Comparison of ENCODE assay signal across 18 cellular contexts in the genomic region with DNA sequence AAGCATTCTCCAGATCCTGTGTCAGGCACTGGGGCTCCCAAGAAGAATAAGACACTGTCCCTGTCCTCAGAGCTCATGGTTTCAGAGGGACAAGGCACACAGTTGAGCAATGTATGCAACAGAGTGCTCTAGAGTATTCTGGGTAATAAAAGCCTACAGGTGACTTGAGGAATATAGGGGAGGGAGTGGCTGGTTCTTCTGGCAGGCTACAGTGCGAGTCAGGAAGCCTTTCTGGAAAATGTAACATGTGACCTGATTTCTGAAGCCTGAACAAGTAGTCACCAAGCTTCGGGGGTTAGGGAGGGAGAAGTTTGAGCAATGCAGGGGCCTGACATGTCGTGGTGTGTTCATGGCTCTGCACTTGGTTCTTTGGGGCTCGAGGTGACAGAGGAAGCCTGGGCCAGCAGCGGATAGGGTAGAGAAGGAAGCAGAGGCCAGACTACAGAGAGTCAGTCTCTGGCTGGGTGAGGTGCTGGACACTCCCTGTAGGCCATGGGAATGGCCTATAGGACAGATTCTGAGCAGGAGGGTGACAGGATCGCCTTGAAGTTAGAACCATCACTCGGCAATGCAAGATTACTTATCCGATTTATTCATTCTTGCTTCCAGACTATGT. TPM values are rescaled to one million over a fixed set of nuclear protein-coding genes. Genes with fewer than 3 reads are reported as not detected.
DNase-seq lines count a peak whose midpoint lies in the region; ATAC-seq, FAIRE-seq and TF ChIP-seq lines count a peak whose summit lies in the region.
"Had no signal": no experiment of that assay in that cellular context is flagged by ENCODE, and none has a peak within 500 bp of the region (broad histone marks: within the 10 kb centered on the region; RNA-seq: fewer than 3 reads in every experiment).

No MANE protein-coding gene starts in this region.

- peak; percentile 27 for DNase-seq in MV-4-11 (lab: John Stamatoyannopoulos, UW)
- DNase-seq in H1 (ENCODE audit: low read depth in 1 of 2, low spot score in 2 of 2): no peak
- no peak for DNase-seq in left lung
- DNase-seq in transverse colon: peak; percentile 40
- DNase-seq in activated naive CD8-positive, alpha-beta T cell treated with anti-CD3 and anti-CD28 coated beads for 36 hours: no peak
- DNase-seq in WTC11 (ENCODE audit: low spot score): no peak
- no peak for DNase-seq in frontal cortex (ENCODE audit: low spot score in 2 of 2)
- DNase-seq: BE2C; CD4-positive, alpha-beta memory T cell; GF-D8; MM.1S; NCI-H1417; NCI-H1930; NCI-H2171; NCI-H510A; NCI-H82 had no signal

- H3K36me3 ChIP-seq in H1 (ENCODE audit: control insufficient read depth in 2 of 4, insufficient read depth in 4 of 4, low read length in 3 of 4) (no peaks in the 10 kb centered on the region), left lung (no peaks in the 10 kb centered on the region), transverse colon (no peaks in the 10 kb centered on the region)
- H3K36me3 ChIP-seq: BE2C had no signal

- no peak overlapping the region for H3K4ac ChIP-seq in H1 (replicated peaks; ENCODE audit: insufficient read length, low read depth, low read length)

- no peak overlapping the region for H3K4me3 ChIP-seq in H1 (ENCODE audit: extremely low read depth in 1 of 4, insufficient read depth in 2 of 4, low read depth in 3 of 4, low read length in 4 of 4)
- no peak overlapping the region for H3K4me3 ChIP-seq in left lung
- H3K4me3 ChIP-seq in transverse colon: no peak overlapping the region

- peak; percentile 50 for ATAC-seq in left lung
- ATAC-seq in WTC11: no peak

- intact Hi-C loops in left lung (cut with DNase I): no loop called here
- intact Hi-C loops in transverse colon (cut with DNase I; ENCODE audit: low total_unique reads): no loop called here

- peak overlapping the region; percentile 44; the same call in 1 of the 2 replicates for H2BK20ac ChIP-seq in H1 (ENCODE audit: low read length)

- no peaks in the 10 kb centered on the region for H3K9me3 Mint-ChIP-seq in activated naive CD8-positive, alpha-beta T cell treated with anti-CD3 and anti-CD28 coated beads for 36 hours
- peaks cover 3% of the 10 kb centered on the region for H3K9me3 Mint-ChIP-seq in WTC11
- H3K9me3 Mint-ChIP-seq: CD4-positive, alpha-beta memory T cell had no signal

- no peak for TF ChIP-seq RAD21 in H1 (IDR thresholded peaks at IDR 0.05 in 1 of 2, conservative IDR thresholded peaks at IDR 0.05 in 1 of 2; ENCODE audit: low read depth in 2 of 2, low read length in 2 of 2)

- H3K27me3 Mint-ChIP-seq in activated naive CD8-positive, alpha-beta T cell treated with anti-CD3 and anti-CD28 coated beads for 36 hours: peaks cover 4% of the 10 kb centered on the region
- H3K27me3 Mint-ChIP-seq in WTC11 (ENCODE audit: low read depth): no peaks in the 10 kb centered on the region
- H3K27me3 Mint-ChIP-seq: CD4-positive, alpha-beta memory T cell had no signal

- H3K27ac ChIP-seq in H1 (ENCODE audit: low read depth, low read length) (no peak overlapping the region), left lung (no peak overlapping the region), transverse colon (peak overlapping the region; percentile 65 to 76 (median 76))
- H3K27ac ChIP-seq: KMS-11 had no signal

- H3K23me2 ChIP-seq in H1 (ENCODE audit: low read depth, low read length): no peaks in the 10 kb centered on the region; the same call in 1 of the 2 replicates

- H3K56ac ChIP-seq in H1 (replicated peaks; ENCODE audit: insufficient read length, low read depth, low read length): no peak overlapping the region

- CTCF ChIA-PET in H1 (lab: Charles Lee; ENCODE audit: partially characterized antibody): interaction anchor here (0.6 to 34.1 kb wide), 5 partner anchors 12 to 119 kb away, joined by 3 to 941 read pairs (median 6); no protein-coding TSS in a partner anchor
- CTCF ChIA-PET in WTC11 (lab: Charles Lee): interaction anchor here (0.8 to 0.9 kb wide), 2 partner anchors 13 to 54 kb away, joined by 3 to 5 read pairs; no protein-coding TSS in a partner anchor

- no peak overlapping the region for H2BK5ac ChIP-seq in H1 (ENCODE audit: low read depth, low read length)

- H4K20me1 ChIP-seq in H1 (replicated peaks in 1 of 2; ENCODE audit: control insufficient read depth in 1 of 2, insufficient read depth in 2 of 2, low read length in 2 of 2): no peaks in the 10 kb centered on the region

- H4K8ac ChIP-seq in H1 (ENCODE audit: extremely low read depth, insufficient read depth, low read length): no peak overlapping the region

- no peak overlapping the region for H3K9ac ChIP-seq in H1 (replicated peaks in 1 of 4; ENCODE audit: extremely low read depth in 1 of 4, low read depth in 3 of 4, low read length in 3 of 4)
- H3K9ac ChIP-seq: KMS-11 had no signal

- no peak overlapping the region for H3K18ac ChIP-seq in H1 (ENCODE audit: extremely low read depth, low read length)

- H4K5ac ChIP-seq in H1 (ENCODE audit: insufficient read length, low read depth, low read length): no peak overlapping the region

- FAIRE-seq in H1 (lab: Jason Lieb, UNC) (no peak), frontal cortex (lab: Jason Lieb, UNC) (no peak)
- FAIRE-seq: GM19239 had no signal

- H3K9me3 ChIP-seq in H1 (ENCODE audit: insufficient read depth in 2 of 2, low read depth in 1 of 2, low read length in 1 of 2): no peaks in the 10 kb centered on the region
- H3K9me3 ChIP-seq in left lung: no peaks in the 10 kb centered on the region
- H3K9me3 ChIP-seq in transverse colon: no peaks in the 10 kb centered on the region
- H3K9me3 ChIP-seq: BE2C had no signal

- no peak overlapping the region for H3K14ac ChIP-seq in H1 (ENCODE audit: insufficient read length)

- no peak overlapping the region for H3K4me3 Mint-ChIP-seq in activated naive CD8-positive, alpha-beta T cell treated with anti-CD3 and anti-CD28 coated beads for 36 hours
- no peak overlapping the region for H3K4me3 Mint-ChIP-seq in WTC11
- H3K4me3 Mint-ChIP-seq: CD4-positive, alpha-beta memory T cell had no signal

- H3K4me1 ChIP-seq in H1 (replicated peaks in 1 of 4; ENCODE audit: control insufficient read depth in 3 of 4, insufficient read depth in 4 of 4, low read length in 3 of 4) (peaks cover 4 to 12% (median 9%) of the 10 kb centered on the region in 4 experiments), left lung (peaks cover 0 to 15% of the 10 kb centered on the region in 2 donors), transverse colon (peaks cover 0 to 26% (median 12%) of the 10 kb centered on the region in 4 donors)
- H3K4me1 ChIP-seq: BE2C had no signal

- no peak overlapping the region for H2BK120ac ChIP-seq in H1 (replicated peaks; ENCODE audit: low read depth, low read length)

- no peak overlapping the region for H3K4me2 ChIP-seq in H1 (ENCODE audit: insufficient read depth in 1 of 2, low read depth in 2 of 2, low read length in 2 of 2)
- H3K4me2 ChIP-seq: KMS-11 had no signal

- H3K4me1 Mint-ChIP-seq in activated naive CD8-positive, alpha-beta T cell treated with anti-CD3 and anti-CD28 coated beads for 36 hours: no peaks in the 10 kb centered on the region
- peaks cover 16% of the 10 kb centered on the region for H3K4me1 Mint-ChIP-seq in WTC11

- no peak overlapping the region for H2AFZ ChIP-seq in H1 (ENCODE audit: low read length)

- H2AK5ac ChIP-seq in H1 (ENCODE audit: low read depth, low read length): no peak overlapping the region

- TF ChIP-seq CTCF in H1 (IDR thresholded peaks at IDR 0.05; ENCODE audit: control extremely low read depth in 1 of 3, insufficient read depth in 1 of 3, low read depth in 1 of 3, low read length in 3 of 3) (no peak), left lung (IDR thresholded peaks at IDR 0.05) (no peak), transverse colon (IDR thresholded peaks at IDR 0.05) (peak in 4 of 5 experiments; percentile 10 to 60 (median 26)), WTC11 (IDR thresholded peaks at IDR 0.05) (no peak)

- H3K27me3 ChIP-seq in H1 (replicated peaks in 1 of 4; ENCODE audit: control insufficient read depth in 3 of 4, extremely low read depth in 1 of 4, insufficient read depth in 3 of 4, low read length in 3 of 4): no peaks in the 10 kb centered on the region; a peak in 2 of 7 replicates
- H3K27me3 ChIP-seq in left lung: no peaks in the 10 kb centered on the region
- no peaks in the 10 kb centered on the region for H3K27me3 ChIP-seq in transverse colon
- H3K27me3 ChIP-seq: BE2C had no signal

- no peaks in the 10 kb centered on the region for H3K79me1 ChIP-seq in H1 (ENCODE audit: low read depth, low read length)

- no peak overlapping the region for H2BK12ac ChIP-seq in H1 (ENCODE audit: low read depth, low read length)

- peak overlapping the region; percentile 8; the same call in 1 of the 2 replicates for H2BK15ac ChIP-seq in H1 (ENCODE audit: low read length)

- no peak overlapping the region for H3K23ac ChIP-seq in H1 (ENCODE audit: insufficient read length)

- TF ChIP-seq POLR2A in H1 (IDR thresholded peaks at IDR 0.05; ENCODE audit: control extremely low read depth in 1 of 2, low read depth in 2 of 2, low read length in 2 of 2) (no peak), transverse colon (IDR thresholded peaks at IDR 0.05) (no peak)

- no peaks in the 10 kb centered on the region for H3K36me3 Mint-ChIP-seq in activated naive CD8-positive, alpha-beta T cell treated with anti-CD3 and anti-CD28 coated beads for 36 hours
- no peaks in the 10 kb centered on the region for H3K36me3 Mint-ChIP-seq in WTC11
- H3K36me3 Mint-ChIP-seq: CD4-positive, alpha-beta memory T cell had no signal

- in situ Hi-C loops in transverse colon (cut with MboI; ENCODE audit: low pct_ligation_motif_present in 1 of 4, low pct_unique_long_range_greater_than_20kb in 1 of 4, low sequenced_read_pairs in 3 of 4): loop anchor here in 2 of 4 donors (25.0 kb wide), 1 partner anchor 146 kb away; a partner anchor contains a TSS

- POLR2A ChIA-PET in H1 (lab: Charles Lee; ENCODE audit: partially characterized antibody): interaction anchor here (1.3 to 1.8 kb wide), 3 partner anchors 14 to 69 kb away, joined by 3 to 5 read pairs (median 4); no protein-coding TSS in a partner anchor
- POLR2A ChIA-PET in WTC11 (lab: Charles Lee): no interaction called here

- no peak for TF ChIP-seq EP300 in H1 (IDR thresholded peaks at IDR 0.05; ENCODE audit: borderline replicate concordance in 1 of 2, low read depth in 2 of 2, low read length in 2 of 2)
- TF ChIP-seq EP300 in transverse colon (IDR thresholded peaks at IDR 0.05; ENCODE audit: low read depth): no peak

- H3K27ac Mint-ChIP-seq in activated naive CD8-positive, alpha-beta T cell treated with anti-CD3 and anti-CD28 coated beads for 36 hours: no peak overlapping the region
- H3K27ac Mint-ChIP-seq in WTC11: no peak overlapping the region

- no peak overlapping the region for H4K91ac ChIP-seq in H1 (replicated peaks; ENCODE audit: insufficient read length, low read length)

- 81% methylated on average over 8 of the region's 8 CpGs; no CpG with 5 or more reads in 1 of the 2 experiments for WGBS in H1 (ENCODE audit: extremely low coverage in 1 of 2, insufficient coverage in 1 of 2, insufficient read length in 1 of 2, insufficient replicate concordance in 2 of 2, low coverage in 1 of 2, low lambda C conversion rate in 2 of 2, missing lambda C conversion rate in 1 of 2), 2 experiments
- WGBS in transverse colon (ENCODE audit: low coverage in 1 of 2), 2 donors: 50 to 55% methylated on average over 4 to 8 of the region's 8 CpGs

- H3K79me2 ChIP-seq in H1 (ENCODE audit: control insufficient read depth in 1 of 2, insufficient read depth in 2 of 2, low read length in 2 of 2): no peaks in the 10 kb centered on the region

RNA-seq across cellular contexts. Expression of a gene that starts 16.0 kb away (rescaled TPM):
- total RNA-seq in H1 (2021; fragmentation: NEBNext Ultra II Directional; extraction: Animal tissue kit (Norgen Biotek cat#: 25700)): 7.2 and 9.9 TPM in 2 replicates
- 9.7 and 10.5 TPM in 2 replicates for polyA plus RNA-seq in H1 (2011; rRNA removed)
- 9.6 TPM for polyA plus RNA-seq in H1 (2011; cell fraction: cytosol; rRNA removed)
- polyA plus RNA-seq in H1 (2011; cell fraction: nucleus; rRNA removed): 12.6 TPM
- polyA plus RNA-seq in H1 (2012, experiment 1 of 2): 4.8 to 8.9 TPM (median 7.2 TPM) in 4 replicates
- 4.5 TPM for polyA plus RNA-seq in H1 (2012, experiment 2 of 2)
- polyA plus RNA-seq in H1 (2013, experiment 1 of 2): 5.1 TPM
- polyA plus RNA-seq in H1 (2013, experiment 2 of 2): 5.4 TPM
- 7.3 and 8.1 TPM in 2 replicates for polyA minus RNA-seq in H1 (2011; rRNA and poly(A)+ RNA removed)
- 5.5 TPM for polyA minus RNA-seq in H1 (2011; cell fraction: cytosol; rRNA and poly(A)+ RNA removed)
- polyA minus RNA-seq in H1 (2011; cell fraction: nucleus; rRNA and poly(A)+ RNA removed): 20.8 TPM
- total RNA-seq in left lung: 1 to 10 TPM; 2.9 to 3.8 TPM
- total RNA-seq in transverse colon: 100 to 1,000 TPM in 2 of 4 donors, 10 to 100 TPM in 2; 67.9 to 194 (median 115) TPM
- 1 to 10 TPM; 1.5 to 1.7 TPM for total RNA-seq in activated naive CD8-positive, alpha-beta T cell treated with anti-CD3 and anti-CD28 coated beads for 36 hours
- 13.7 to 22.9 TPM (median 14.7 TPM) in 3 replicates for total RNA-seq in WTC11 (2021)
- total RNA-seq in frontal cortex: 3.3 TPM

Comparison
In these comparisons a context has a peak if more than half of its experiments do, and no peak if none do; other contexts are left out.
1. DNase-seq: peak in MV-4-11 (single experiment) and transverse colon (single experiment); none in H1 (0 of 2), left lung (0 of 2), activated naive CD8-positive, alpha-beta T cell treated with anti-CD3 and anti-CD28 coated beads for 36 hours (single experiment), WTC11 (single experiment) and frontal cortex (0 of 2).
2. H3K27ac ChIP-seq: peak in transverse colon (4 of 4); none in H1 (single experiment) and left lung (0 of 2).
3. CTCF ChIP-seq: peak in transverse colon (4 of 5); none in H1 (0 of 3), left lung (0 of 2) and WTC11 (single experiment).